19 cellular contexts compared by ENCODE assay signal in the genomic region with DNA sequence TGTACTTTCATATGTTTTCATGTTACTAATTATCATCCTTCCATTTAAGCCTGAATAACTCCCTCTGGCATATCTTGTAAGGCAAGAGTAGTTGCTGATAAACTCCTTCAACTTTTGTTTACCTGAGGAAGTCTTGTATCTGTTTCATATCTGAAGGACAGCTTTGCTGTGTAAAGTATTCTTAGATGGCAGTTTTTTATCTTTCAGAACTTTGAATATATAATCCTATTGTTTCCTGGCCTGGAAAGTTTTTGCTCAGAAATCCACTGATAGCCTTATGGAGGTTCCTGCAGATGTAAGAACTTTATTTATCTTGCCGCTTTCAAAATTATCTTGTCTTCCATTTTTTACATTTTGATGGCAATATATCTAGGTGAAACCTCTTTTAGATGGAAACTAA.
"Had no signal": no experiment of that assay in that cellular context is flagged by ENCODE, and none has a peak within 500 bp of the region (broad histone marks: within the 10 kb centered on the region; RNA-seq: fewer than 3 reads in every experiment).

No MANE protein-coding gene starts in this region.

- FAIRE-seq: endothelial cell of umbilical vein, frontal cortex, islet of Langerhans, keratinocyte had no signal

- H3K27me3 ChIP-seq: colonic mucosa, esophagus muscularis mucosa, gastroesophageal sphincter, heart left ventricle, left lung had no signal

- H3K36me3 ChIP-seq: colonic mucosa, esophagus muscularis mucosa, gastroesophageal sphincter, left lung, lower lobe of right lung had no signal

- H3K4me1 ChIP-seq: colonic mucosa, esophagus muscularis mucosa, foreskin keratinocyte, gastroesophageal sphincter, heart left ventricle, left lung, lower lobe of right lung had no signal

- H3K4me3 ChIP-seq: colonic mucosa, esophagus muscularis mucosa, gastroesophageal sphincter, heart left ventricle, left lung, lower lobe of right lung, mucosa of descending colon had no signal

- H3K27ac ChIP-seq: colonic mucosa, esophagus muscularis mucosa, foreskin keratinocyte, gastroesophageal sphincter, heart left ventricle, left lung, lower lobe of right lung had no signal

- DNase-seq: colonic mucosa; cortex of kidney; effector CD8-positive, alpha-beta T cell; effector memory CD8-positive, alpha-beta T cell; foreskin keratinocyte; heart left ventricle; hippocampal formation; left cardiac atrium; left lung; left ventricle myocardium superior; lower lobe of right lung; mesenchymal stem cell; mucosa of descending colon had no signal

- ATAC-seq: effector memory CD8-positive, alpha-beta T cell; foreskin keratinocyte; gastroesophageal sphincter; heart left ventricle; left cardiac atrium; left lung; left ventricle myocardium superior; lower lobe of right lung; mucosa of descending colon had no signal
